Comparison of ENCODE assay signal across 1 cellular context in genomic region chr2:172532461-172532860, GRCh38.
A peak's percentile ranks its signal among the peaks of the same experiment; 100 is the strongest.
TF ChIP-seq lines count a peak whose summit lies in the region.

No MANE protein-coding gene starts in this region.

TF ChIP-seq in HEK293, 187 proteins besides CTCF, POLR2A, EP300 and RAD21 (continued from another document):
- TF ChIP-seq ZXDB (tag by site-specific recombination; IDR thresholded peaks at IDR 0.05) (0 out of 2 replicates have a peak, but pooled peaks have one; percentile 16), ZNF623 (tag by site-specific recombination; IDR thresholded peaks at IDR 0.05) (peak; percentile 22; the same call in 1 of the 2 replicates), ZNF394 (tag by site-specific recombination; IDR thresholded peaks at IDR 0.05; ENCODE audit: borderline replicate concordance) (peak; percentile 71; the same call in 1 of the 2 replicates)
TF ChIP-seq in HEK293: peak in this region for 6; not testable (repeated sequence) for 181.
